ENCODE assay signal across 1 cellular context in genomic region chr17:8532021-8532420, GRCh38.
TF ChIP-seq lines count a peak whose summit lies in the region.

No MANE protein-coding gene starts in this region.

TF ChIP-seq in K562, 482 proteins besides CTCF, POLR2A, EP300 and RAD21 (continued from another document and continues in another):
- TF ChIP-seq, protein P1, sequence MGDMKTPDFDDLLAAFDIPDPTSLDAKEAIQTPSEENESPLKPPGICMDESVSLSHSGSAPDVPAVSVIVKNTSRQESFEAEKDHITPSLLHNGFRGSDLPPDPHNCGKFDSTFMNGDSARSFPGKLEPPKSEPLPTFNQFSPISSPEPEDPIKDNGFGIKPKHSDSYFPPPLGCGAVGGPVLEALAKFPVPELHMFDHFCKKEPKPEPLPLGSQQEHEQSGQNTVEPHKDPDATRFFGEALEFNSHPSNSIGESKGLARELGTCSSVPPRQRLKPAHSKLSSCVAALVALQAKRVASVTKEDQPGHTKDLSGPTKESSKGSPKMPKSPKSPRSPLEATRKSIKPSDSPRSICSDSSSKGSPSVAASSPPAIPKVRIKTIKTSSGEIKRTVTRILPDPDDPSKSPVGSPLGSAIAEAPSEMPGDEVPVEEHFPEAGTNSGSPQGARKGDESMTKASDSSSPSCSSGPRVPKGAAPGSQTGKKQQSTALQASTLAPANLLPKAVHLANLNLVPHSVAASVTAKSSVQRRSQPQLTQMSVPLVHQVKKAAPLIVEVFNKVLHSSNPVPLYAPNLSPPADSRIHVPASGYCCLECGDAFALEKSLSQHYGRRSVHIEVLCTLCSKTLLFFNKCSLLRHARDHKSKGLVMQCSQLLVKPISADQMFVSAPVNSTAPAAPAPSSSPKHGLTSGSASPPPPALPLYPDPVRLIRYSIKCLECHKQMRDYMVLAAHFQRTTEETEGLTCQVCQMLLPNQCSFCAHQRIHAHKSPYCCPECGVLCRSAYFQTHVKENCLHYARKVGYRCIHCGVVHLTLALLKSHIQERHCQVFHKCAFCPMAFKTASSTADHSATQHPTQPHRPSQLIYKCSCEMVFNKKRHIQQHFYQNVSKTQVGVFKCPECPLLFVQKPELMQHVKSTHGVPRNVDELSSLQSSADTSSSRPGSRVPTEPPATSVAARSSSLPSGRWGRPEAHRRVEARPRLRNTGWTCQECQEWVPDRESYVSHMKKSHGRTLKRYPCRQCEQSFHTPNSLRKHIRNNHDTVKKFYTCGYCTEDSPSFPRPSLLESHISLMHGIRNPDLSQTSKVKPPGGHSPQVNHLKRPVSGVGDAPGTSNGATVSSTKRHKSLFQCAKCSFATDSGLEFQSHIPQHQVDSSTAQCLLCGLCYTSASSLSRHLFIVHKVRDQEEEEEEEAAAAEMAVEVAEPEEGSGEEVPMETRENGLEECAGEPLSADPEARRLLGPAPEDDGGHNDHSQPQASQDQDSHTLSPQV (IDR thresholded peaks at IDR 0.05) = 0 out of 2 replicates have a peak, but pooled peaks have one; percentile 33
- TF ChIP-seq HMG20B (CRISPR knock-in tag; IDR thresholded peaks at IDR 0.05) = no peak
- TF ChIP-seq ETS2 (tag; IDR thresholded peaks at IDR 0.05; ENCODE audit: borderline replicate concordance, poor library complexity, severe bottlenecking) = no peak
- TF ChIP-seq STAT5A (IDR thresholded peaks at IDR 0.05; ENCODE audit: borderline replicate concordance, low read length) = peak; percentile 86
- TF ChIP-seq ZNF707 (CRISPR knock-in tag; conservative IDR thresholded peaks at IDR 0.05) = no peak
- TF ChIP-seq RAD51 (IDR thresholded peaks at IDR 0.05; ENCODE audit: borderline replicate concordance, low read depth) = peak; percentile 14; the same call in 1 of the 2 replicates
- peak; percentile 81 for TF ChIP-seq MEF2A (IDR thresholded peaks at IDR 0.05; ENCODE audit: control insufficient read depth, low read depth, low read length)
- peak; percentile 25 for TF ChIP-seq TAF1 (IDR thresholded peaks at IDR 0.05; ENCODE audit: control insufficient read depth, extremely low read depth, insufficient read depth, low read length, severe bottlenecking)
- TF ChIP-seq PRMT5 (CRISPR knock-in tag; IDR thresholded peaks at IDR 0.05) = no peak
- TF ChIP-seq NEUROD1 (IDR thresholded peaks at IDR 0.05; ENCODE audit: borderline replicate concordance, low read depth, low read length, partially characterized antibody) = peak; percentile 88
- TF ChIP-seq BRF1 (IDR thresholded peaks at IDR 0.05; ENCODE audit: borderline replicate concordance, extremely low read depth, insufficient read length) = no peak
- peak; percentile 83 for TF ChIP-seq GATAD2A (IDR thresholded peaks at IDR 0.05)
- peak; percentile 98 for TF ChIP-seq DPF2 (IDR thresholded peaks at IDR 0.05)
- 0 out of 2 replicates have a peak, but pooled peaks have one; percentile 30 for TF ChIP-seq ZNF584 (CRISPR knock-in tag; IDR thresholded peaks at IDR 0.05; ENCODE audit: low read depth)
- TF ChIP-seq ZNF347 (CRISPR knock-in tag; IDR thresholded peaks at IDR 0.05; ENCODE audit: low read depth) = no peak
- TF ChIP-seq ERF (CRISPR knock-in tag; IDR thresholded peaks at IDR 0.05) = no peak
- TF ChIP-seq, protein P2, sequence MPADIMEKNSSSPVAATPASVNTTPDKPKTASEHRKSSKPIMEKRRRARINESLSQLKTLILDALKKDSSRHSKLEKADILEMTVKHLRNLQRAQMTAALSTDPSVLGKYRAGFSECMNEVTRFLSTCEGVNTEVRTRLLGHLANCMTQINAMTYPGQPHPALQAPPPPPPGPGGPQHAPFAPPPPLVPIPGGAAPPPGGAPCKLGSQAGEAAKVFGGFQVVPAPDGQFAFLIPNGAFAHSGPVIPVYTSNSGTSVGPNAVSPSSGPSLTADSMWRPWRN (IDR thresholded peaks at IDR 0.05; ENCODE audit: low read depth) = peak; percentile 78
- TF ChIP-seq SMARCC2 (IDR thresholded peaks at IDR 0.05; ENCODE audit: low read depth) = peak; percentile 89
- TF ChIP-seq IRF2 (CRISPR knock-in tag; IDR thresholded peaks at IDR 0.05) = no peak
- no peak for TF ChIP-seq ZNF77 (CRISPR knock-in tag; IDR thresholded peaks at IDR 0.05)
- peak; percentile 99 for TF ChIP-seq CBFA2T3 (IDR thresholded peaks at IDR 0.05)
- TF ChIP-seq POLR2H (tag; IDR thresholded peaks at IDR 0.05; ENCODE audit: low read depth) = no peak
- peak; percentile 81; the same call in 1 of the 2 replicates for TF ChIP-seq MTA3 (IDR thresholded peaks at IDR 0.05; ENCODE audit: borderline replicate concordance)
- TF ChIP-seq, protein P3, sequence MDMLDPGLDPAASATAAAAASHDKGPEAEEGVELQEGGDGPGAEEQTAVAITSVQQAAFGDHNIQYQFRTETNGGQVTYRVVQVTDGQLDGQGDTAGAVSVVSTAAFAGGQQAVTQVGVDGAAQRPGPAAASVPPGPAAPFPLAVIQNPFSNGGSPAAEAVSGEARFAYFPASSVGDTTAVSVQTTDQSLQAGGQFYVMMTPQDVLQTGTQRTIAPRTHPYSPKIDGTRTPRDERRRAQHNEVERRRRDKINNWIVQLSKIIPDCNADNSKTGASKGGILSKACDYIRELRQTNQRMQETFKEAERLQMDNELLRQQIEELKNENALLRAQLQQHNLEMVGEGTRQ (CRISPR knock-in tag; IDR thresholded peaks at IDR 0.05) = no peak
- peak in 1 of 2 experiments; percentile 92; a peak in 2 of 4 replicates for TF ChIP-seq HDAC1 (IDR thresholded peaks at IDR 0.05)
- TF ChIP-seq CREB1 (IDR thresholded peaks at IDR 0.05) = peak; percentile 49; the same call in 1 of the 2 replicates
- no peak for TF ChIP-seq CREB1 (CRISPR knock-in tag; IDR thresholded peaks at IDR 0.05)
- no peak for TF ChIP-seq NFE2L1 (tag; IDR thresholded peaks at IDR 0.05; ENCODE audit: borderline replicate concordance, low read depth)
- TF ChIP-seq, protein P4, sequence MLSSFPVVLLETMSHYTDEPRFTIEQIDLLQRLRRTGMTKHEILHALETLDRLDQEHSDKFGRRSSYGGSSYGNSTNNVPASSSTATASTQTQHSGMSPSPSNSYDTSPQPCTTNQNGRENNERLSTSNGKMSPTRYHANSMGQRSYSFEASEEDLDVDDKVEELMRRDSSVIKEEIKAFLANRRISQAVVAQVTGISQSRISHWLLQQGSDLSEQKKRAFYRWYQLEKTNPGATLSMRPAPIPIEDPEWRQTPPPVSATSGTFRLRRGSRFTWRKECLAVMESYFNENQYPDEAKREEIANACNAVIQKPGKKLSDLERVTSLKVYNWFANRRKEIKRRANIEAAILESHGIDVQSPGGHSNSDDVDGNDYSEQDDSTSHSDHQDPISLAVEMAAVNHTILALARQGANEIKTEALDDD (IDR thresholded peaks at IDR 0.05) = peak; percentile 35; the same call in 1 of the 2 replicates
- TF ChIP-seq, protein P5, sequence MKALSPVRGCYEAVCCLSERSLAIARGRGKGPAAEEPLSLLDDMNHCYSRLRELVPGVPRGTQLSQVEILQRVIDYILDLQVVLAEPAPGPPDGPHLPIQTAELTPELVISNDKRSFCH (CRISPR knock-in tag; IDR thresholded peaks at IDR 0.05) = no peak
- TF ChIP-seq, protein P5 (tag; IDR thresholded peaks at IDR 0.05) = peak; percentile 71; the same call in 1 of the 2 replicates
- peak; percentile 64 for TF ChIP-seq SMAD4 (CRISPR knock-in tag; conservative IDR thresholded peaks at IDR 0.05)
- TF ChIP-seq ZNF324 (CRISPR knock-in tag; IDR thresholded peaks at IDR 0.05) = no peak
- TF ChIP-seq TFAP4 (CRISPR knock-in tag; IDR thresholded peaks at IDR 0.05; ENCODE audit: borderline replicate concordance) = peak; percentile 47
- peak; percentile 44 for TF ChIP-seq MYC (IDR thresholded peaks at IDR 0.05; ENCODE audit: low read depth, low read length)
- no peak for TF ChIP-seq MYC (CRISPR knock-in tag; IDR thresholded peaks at IDR 0.05; ENCODE audit: borderline replicate concordance, low read depth)
- peak; percentile 92 for TF ChIP-seq KLF16 (IDR thresholded peaks at IDR 0.05)
- no peak for TF ChIP-seq HIVEP1 (CRISPR knock-in tag; IDR thresholded peaks at IDR 0.05)
- peak; percentile 96 for TF ChIP-seq MEIS2 (IDR thresholded peaks at IDR 0.05; ENCODE audit: partially characterized antibody)
- no peak for TF ChIP-seq ATF1 (CRISPR knock-in tag; IDR thresholded peaks at IDR 0.05)
- peak; percentile 71 for TF ChIP-seq ATF1 (tag; IDR thresholded peaks at IDR 0.05)
- TF ChIP-seq, protein P6, sequence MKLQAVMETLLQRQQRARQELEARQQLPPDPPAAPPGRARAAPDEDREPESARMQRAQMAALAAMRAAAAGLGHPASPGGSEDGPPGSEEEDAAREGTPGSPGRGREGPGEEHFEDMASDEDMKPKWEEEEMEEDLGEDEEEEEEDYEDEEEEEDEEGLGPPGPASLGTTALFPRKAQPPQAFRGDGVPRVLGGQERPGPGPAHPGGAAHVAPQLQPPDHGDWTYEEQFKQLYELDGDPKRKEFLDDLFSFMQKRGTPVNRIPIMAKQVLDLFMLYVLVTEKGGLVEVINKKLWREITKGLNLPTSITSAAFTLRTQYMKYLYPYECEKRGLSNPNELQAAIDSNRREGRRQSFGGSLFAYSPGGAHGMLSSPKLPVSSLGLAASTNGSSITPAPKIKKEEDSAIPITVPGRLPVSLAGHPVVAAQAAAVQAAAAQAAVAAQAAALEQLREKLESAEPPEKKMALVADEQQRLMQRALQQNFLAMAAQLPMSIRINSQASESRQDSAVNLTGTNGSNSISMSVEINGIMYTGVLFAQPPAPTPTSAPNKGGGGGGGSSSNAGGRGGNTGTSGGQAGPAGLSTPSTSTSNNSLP (IDR thresholded peaks at IDR 0.05; ENCODE audit: borderline replicate concordance, low read depth, low read length) = 0 out of 2 replicates have a peak, but pooled peaks have one; percentile 12
- TF ChIP-seq ZNF586 (CRISPR knock-in tag; conservative IDR thresholded peaks at IDR 0.05) = no peak
- TF ChIP-seq YBX1 (IDR thresholded peaks at IDR 0.05) = no peak
- peak; percentile 96 for TF ChIP-seq FOXA1 (IDR thresholded peaks at IDR 0.05; ENCODE audit: borderline replicate concordance)
- TF ChIP-seq ZNF24 (IDR thresholded peaks at IDR 0.05) = 0 out of 2 replicates have a peak, but pooled peaks have one; percentile 68
- TF ChIP-seq PRPF4 (IDR thresholded peaks at IDR 0.05; ENCODE audit: insufficient read depth, low read depth, low read length, poor library complexity, severe bottlenecking) = no peak
- no peak for TF ChIP-seq RBFOX2 (IDR thresholded peaks at IDR 0.05; ENCODE audit: low read depth, low read length)
- TF ChIP-seq, protein P7, sequence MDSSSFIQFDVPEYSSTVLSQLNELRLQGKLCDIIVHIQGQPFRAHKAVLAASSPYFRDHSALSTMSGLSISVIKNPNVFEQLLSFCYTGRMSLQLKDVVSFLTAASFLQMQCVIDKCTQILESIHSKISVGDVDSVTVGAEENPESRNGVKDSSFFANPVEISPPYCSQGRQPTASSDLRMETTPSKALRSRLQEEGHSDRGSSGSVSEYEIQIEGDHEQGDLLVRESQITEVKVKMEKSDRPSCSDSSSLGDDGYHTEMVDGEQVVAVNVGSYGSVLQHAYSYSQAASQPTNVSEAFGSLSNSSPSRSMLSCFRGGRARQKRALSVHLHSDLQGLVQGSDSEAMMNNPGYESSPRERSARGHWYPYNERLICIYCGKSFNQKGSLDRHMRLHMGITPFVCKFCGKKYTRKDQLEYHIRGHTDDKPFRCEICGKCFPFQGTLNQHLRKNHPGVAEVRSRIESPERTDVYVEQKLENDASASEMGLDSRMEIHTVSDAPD (CRISPR knock-in tag; IDR thresholded peaks at IDR 0.05) = no peak
- no peak for TF ChIP-seq POU5F1 (IDR thresholded peaks at IDR 0.05; ENCODE audit: borderline replicate concordance, low read depth, low read length, partially characterized antibody)
- TF ChIP-seq ZNF408 (CRISPR knock-in tag; IDR thresholded peaks at IDR 0.05; ENCODE audit: low read depth) = no peak
- TF ChIP-seq, protein P8, sequence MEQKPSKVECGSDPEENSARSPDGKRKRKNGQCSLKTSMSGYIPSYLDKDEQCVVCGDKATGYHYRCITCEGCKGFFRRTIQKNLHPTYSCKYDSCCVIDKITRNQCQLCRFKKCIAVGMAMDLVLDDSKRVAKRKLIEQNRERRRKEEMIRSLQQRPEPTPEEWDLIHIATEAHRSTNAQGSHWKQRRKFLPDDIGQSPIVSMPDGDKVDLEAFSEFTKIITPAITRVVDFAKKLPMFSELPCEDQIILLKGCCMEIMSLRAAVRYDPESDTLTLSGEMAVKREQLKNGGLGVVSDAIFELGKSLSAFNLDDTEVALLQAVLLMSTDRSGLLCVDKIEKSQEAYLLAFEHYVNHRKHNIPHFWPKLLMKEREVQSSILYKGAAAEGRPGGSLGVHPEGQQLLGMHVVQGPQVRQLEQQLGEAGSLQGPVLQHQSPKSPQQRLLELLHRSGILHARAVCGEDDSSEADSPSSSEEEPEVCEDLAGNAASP (IDR thresholded peaks at IDR 0.05) = no peak
- peak; percentile 78; the same call in 1 of the 2 replicates for TF ChIP-seq MEF2D (tag; conservative IDR thresholded peaks at IDR 0.05; ENCODE audit: low read depth)
- TF ChIP-seq HDAC6 (IDR thresholded peaks at IDR 0.05; ENCODE audit: low read depth, low read length) = no peak
- TF ChIP-seq GATAD2B (IDR thresholded peaks at IDR 0.05; ENCODE audit: borderline replicate concordance) = peak; percentile 85
- peak; percentile 95 for TF ChIP-seq LCOR (CRISPR knock-in tag; IDR thresholded peaks at IDR 0.05)
- no peak for TF ChIP-seq KAT2B (IDR thresholded peaks at IDR 0.05; ENCODE audit: low read depth, low read length)
- TF ChIP-seq ZNF76 (CRISPR knock-in tag; IDR thresholded peaks at IDR 0.05; ENCODE audit: borderline replicate concordance) = no peak
- TF ChIP-seq SRSF9 (IDR thresholded peaks at IDR 0.05; ENCODE audit: borderline replicate concordance, low read depth, low read length) = no peak
- peak in 1 of 2 experiments; percentile 77; a peak in 2 of 4 replicates for TF ChIP-seq ZNF639 (CRISPR knock-in tag; conservative IDR thresholded peaks at IDR 0.05 in 1 of 2, IDR thresholded peaks at IDR 0.05 in 1 of 2)
- TF ChIP-seq BMI1 (IDR thresholded peaks at IDR 0.05; ENCODE audit: low read length) = no peak
- peak; percentile 95 for TF ChIP-seq TEAD4 (IDR thresholded peaks at IDR 0.05; ENCODE audit: low read length)
- TF ChIP-seq TEAD4 (CRISPR knock-in tag; IDR thresholded peaks at IDR 0.05; ENCODE audit: borderline replicate concordance) = no peak
- TF ChIP-seq BRD9 (IDR thresholded peaks at IDR 0.05; ENCODE audit: low read depth, partially characterized antibody) = peak; percentile 56
- peak; percentile 78; the same call in 1 of the 2 replicates for TF ChIP-seq PHB2 (IDR thresholded peaks at IDR 0.05; ENCODE audit: low read depth)
